17 cellular contexts compared by ENCODE assay signal in genomic region chr12:32893458-32893857, GRCh38. TPM values are rescaled to one million over a fixed set of nuclear protein-coding genes. Genes with fewer than 3 reads are reported as not detected.
DNase-seq lines count a peak whose midpoint lies in the region; TF ChIP-seq lines count a peak whose summit lies in the region.
"Had no signal": no experiment of that assay in that cellular context is flagged by ENCODE, and none has a peak within 500 bp of the region (broad histone marks: within the 10 kb centered on the region; RNA-seq: fewer than 3 reads in every experiment).

No MANE protein-coding gene starts in this region.

- no peak overlapping the region for H2AK5ac ChIP-seq in mesendoderm (ENCODE audit: low read length)

- H2BK5ac ChIP-seq in mesendoderm (ENCODE audit: low read length): peak overlapping the region; percentile 26

- H3K9ac ChIP-seq in endodermal cell (ENCODE audit: extremely low read depth, low read length, poor library complexity, severe bottlenecking): peak overlapping the region; percentile 38
- no peak overlapping the region for H3K9ac ChIP-seq in mesendoderm (ENCODE audit: low read length)

- H2BK120ac ChIP-seq in mesendoderm (ENCODE audit: low read depth, low read length): peak overlapping the region; percentile 49

- no peaks in the 10 kb centered on the region for H3K79me1 ChIP-seq in mesendoderm (ENCODE audit: low read length)

- H4K8ac ChIP-seq in mesendoderm (ENCODE audit: low read depth, low read length): no peak overlapping the region

- TF ChIP-seq CTCF in MCF 10A (IDR thresholded peaks at IDR 0.05; ENCODE audit: unreplicated experiment) (no peak), breast epithelium (IDR thresholded peaks at IDR 0.05) (no peak), endodermal cell (conservative IDR thresholded peaks at IDR 0.05) (no peak), ovary (IDR thresholded peaks at IDR 0.05) (no peak)

- no peak overlapping the region for H3K4ac ChIP-seq in mesendoderm (ENCODE audit: low read depth, low read length)

- peak overlapping the region; percentile 82 for H3K18ac ChIP-seq in mesendoderm (ENCODE audit: low read length)

- peak overlapping the region; percentile 94 for H3K4me3 Mint-ChIP-seq in MCF 10A (ENCODE audit: unreplicated experiment)
- H3K4me3 Mint-ChIP-seq in endodermal cell: peak overlapping the region; percentile 71
- H3K4me3 Mint-ChIP-seq: central memory CD8-positive, alpha-beta T cell; HFFc6; T-helper 1 cell treated with Interleukin-12 subunit alpha and Interleukin-12 subunit beta and Interleukin-4 antibody, amounts not matched to agents 30 μg/mL and 1 μg/mL, for 36 hours had no signal

- H3K4me2 ChIP-seq in mesendoderm (ENCODE audit: low read length): peak overlapping the region; percentile 8

- no peaks in the 10 kb centered on the region for H3K36me3 ChIP-seq in breast epithelium
- H3K36me3 ChIP-seq in endodermal cell (ENCODE audit: control insufficient read depth, insufficient read depth, low read length): peaks cover 16% of the 10 kb centered on the region
- H3K36me3 ChIP-seq in mesendoderm (ENCODE audit: control insufficient read depth, insufficient read depth, low read length): no peaks in the 10 kb centered on the region
- no peaks in the 10 kb centered on the region for H3K36me3 ChIP-seq in ovary

- CTCF ChIA-PET in MCF 10A (lab: Yijun Ruan, JAX): interaction anchor here (0.6 to 5.1 kb wide), 5 partner anchors 8 to 138 kb away, joined by 3 to 26 read pairs (median 3); partner anchors contain the start of gene YARS2

- H3K9me3 Mint-ChIP-seq in MCF 10A (ENCODE audit: unreplicated experiment) (no peaks in the 10 kb centered on the region), endodermal cell (no peaks in the 10 kb centered on the region)
- H3K9me3 Mint-ChIP-seq: central memory CD8-positive, alpha-beta T cell; T-helper 1 cell treated with Interleukin-12 subunit alpha and Interleukin-12 subunit beta and Interleukin-4 antibody, amounts not matched to agents 30 μg/mL and 1 μg/mL, for 36 hours had no signal

- no peak overlapping the region for H3K27ac ChIP-seq in breast epithelium
- no peak overlapping the region for H3K27ac ChIP-seq in endodermal cell (ENCODE audit: low read depth, low read length)
- peak overlapping the region; percentile 80 for H3K27ac ChIP-seq in mesendoderm (ENCODE audit: low read depth, low read length)
- H3K27ac ChIP-seq in ovary: no peak overlapping the region
- H3K27ac ChIP-seq: 22Rv1 had no signal

- POLR2A ChIA-PET in MCF 10A (lab: Yijun Ruan, JAX): interaction anchor here (0.6 to 7.4 kb wide), 14 partner anchors 8 to 1130 kb away, joined by 3 to 135 read pairs (median 4); partner anchors contain the start of genes ALG10 and YARS2

- BruUV-seq in MCF 10A (replicated peaks; lab: Mats Ljungman, UMichigan): no TSS peak

- H2BK15ac ChIP-seq in mesendoderm (replicated peaks; ENCODE audit: low read depth): no peak overlapping the region

- H3K36me3 Mint-ChIP-seq in MCF 10A (ENCODE audit: insufficient read depth, unreplicated experiment) (peaks cover 17% of the 10 kb centered on the region), endodermal cell (ENCODE audit: low read depth) (peaks cover 16% of the 10 kb centered on the region)

- no peak overlapping the region for H3K23ac ChIP-seq in mesendoderm (ENCODE audit: low read length)

- H3K4me3 ChIP-seq in breast epithelium (peak overlapping the region in 1 of 3 donors; percentile 19), endodermal cell (ENCODE audit: low read length) (peak overlapping the region; percentile 92), mesendoderm (ENCODE audit: low read length) (no peak overlapping the region), ovary (no peak overlapping the region)

- H3K27me3 Mint-ChIP-seq in MCF 10A (ENCODE audit: insufficient read depth, unreplicated experiment) (no peaks in the 10 kb centered on the region), endodermal cell (ENCODE audit: insufficient read depth) (peaks cover 2% of the 10 kb centered on the region)

- H4K5ac ChIP-seq in mesendoderm (ENCODE audit: low read length): no peak overlapping the region

- WGBS in endodermal cell (ENCODE audit: insufficient coverage in 1 of 2, insufficient read length in 1 of 2), 2 experiments: 26 to 50% methylated on average over 1 to 2 of the region's 2 CpGs
- WGBS in mesendoderm (ENCODE audit: extremely low coverage, insufficient coverage, low lambda C conversion rate): no CpG with 5 or more reads among the region's 2 CpGs
- 13 to 35% (median 32%) methylated on average over 2 of the region's 2 CpGs for WGBS in ovary, 3 donors

- peak overlapping the region; percentile 95 for H3K27ac Mint-ChIP-seq in MCF 10A (ENCODE audit: low read depth, unreplicated experiment)
- H3K27ac Mint-ChIP-seq in endodermal cell: peak overlapping the region; percentile 92
- H3K27ac Mint-ChIP-seq: HFFc6; T-helper 1 cell treated with Interleukin-12 subunit alpha and Interleukin-12 subunit beta and Interleukin-4 antibody, amounts not matched to agents 30 μg/mL and 1 μg/mL, for 36 hours had no signal

- peaks cover 49% of the 10 kb centered on the region for H3K4me1 Mint-ChIP-seq in MCF 10A (ENCODE audit: insufficient read depth, unreplicated experiment)
- H3K4me1 Mint-ChIP-seq in endodermal cell: peaks cover 57% of the 10 kb centered on the region

- no peaks in the 10 kb centered on the region for H3K4me1 ChIP-seq in breast epithelium
- H3K4me1 ChIP-seq in endodermal cell (ENCODE audit: control insufficient read depth, insufficient read depth, low read length): peaks cover 4% of the 10 kb centered on the region
- H3K4me1 ChIP-seq in mesendoderm (ENCODE audit: control insufficient read depth, low read depth, low read length): peaks cover 8% of the 10 kb centered on the region
- peaks cover 4% of the 10 kb centered on the region for H3K4me1 ChIP-seq in ovary (ENCODE audit: insufficient read depth)

- TF ChIP-seq POLR2A in breast epithelium (IDR thresholded peaks at IDR 0.05): no peak
- no peak for TF ChIP-seq POLR2A in ovary (IDR thresholded peaks at IDR 0.05)

- H3K9me3 ChIP-seq in breast epithelium (no peaks in the 10 kb centered on the region), endodermal cell (ENCODE audit: control insufficient read depth, low read length) (no peaks in the 10 kb centered on the region), ovary (no peaks in the 10 kb centered on the region)

- peaks cover 6% of the 10 kb centered on the region for H3K79me2 ChIP-seq in mesendoderm (ENCODE audit: control insufficient read depth, insufficient read depth, low read length)

- peak overlapping the region; percentile 69 for H3K56ac ChIP-seq in mesendoderm (ENCODE audit: low read length)

- H3K27me3 ChIP-seq in breast epithelium: no peaks in the 10 kb centered on the region
- no peaks in the 10 kb centered on the region for H3K27me3 ChIP-seq in endodermal cell (ENCODE audit: control insufficient read depth, insufficient read depth, low read length, poor library complexity, severe bottlenecking)
- no peaks in the 10 kb centered on the region for H3K27me3 ChIP-seq in mesendoderm (ENCODE audit: insufficient read depth, low read length, poor library complexity)
- no peaks in the 10 kb centered on the region for H3K27me3 ChIP-seq in ovary

- intact Hi-C loops in MCF 10A (cut with micrococcal nuclease): loop anchor here (10.0 kb wide), 1 partner anchor 209 kb away; no protein-coding TSS in a partner anchor
- intact Hi-C loops in breast epithelium (cut with DNase I; ENCODE audit: low total_unique reads): no loop called here
- intact Hi-C loops in ovary (cut with DNase I): loop anchor here in 1 of 4 donors (10.0 kb wide), 1 partner anchor 1239 kb away; the partner anchor contains the start of gene ETFBKMT
- intact Hi-C loops in posterior cingulate gyrus (cut with DNase I): no loop called here

- DNase-seq in MCF 10A (ENCODE audit: unreplicated experiment) (no peak), breast epithelium (ENCODE audit: low spot score in 2 of 2) (no peak), endodermal cell (no peak), mesendoderm (peak; percentile 65), putamen (ENCODE audit: low spot score) (no peak), ovary (no peak), posterior cingulate gyrus (no peak), NCI-H2171 (lab: John Stamatoyannopoulos, UW) (no peak)
- DNase-seq: activated CD4-positive, alpha-beta T cell treated with anti-CD3 and anti-CD28 coated beads, Interleukin-2, amount 50 U/mL, for 1 hour; activated effector memory CD4-positive, alpha-beta T cell treated with anti-CD3 and anti-CD28 coated beads, Interleukin-2, amount 50 U/mL, for 16 hours; HFFc6; NCI-H1105 treated with DMSO at 0.1 percent for 48 hours; NCI-H2227 treated with DMSO at 0.1 percent for 48 hours; substantia nigra had no signal

- TF ChIP-seq EP300 in ovary (IDR thresholded peaks at IDR 0.05): no peak

RNA-seq across cellular contexts. Expression of gene PKP2, which starts 3.1 kb away (rescaled TPM):
- total RNA-seq in MCF 10A (2022) (58.5 and 88.0 TPM in 2 replicates), breast epithelium (10 to 100 TPM; 28.5 to 39.2 (median 32.5) TPM), endodermal cell (100 to 1,000 TPM in 1 of 2 donors, 10 to 100 TPM in 1; 62.5 to 124 TPM), ovary (100 to 1,000 TPM in 1 of 7 donors, 10 to 100 TPM in 5, 1 to 10 TPM in 1; 7.4 to 124 (median 30.9) TPM)
- 18.1 TPM for polyA plus RNA-seq in endodermal cell (2013, experiment 1 of 2)
- 20.5 TPM for polyA plus RNA-seq in endodermal cell (2013, experiment 2 of 2)
- 25.5 TPM for polyA plus RNA-seq in mesendoderm (2013, experiment 1 of 2)
- polyA plus RNA-seq in mesendoderm (2013, experiment 2 of 2): 26.6 TPM
- 10 to 100 TPM; 11.4 to 26.2 TPM for polyA plus RNA-seq in ovary
